ENCODE assay signal across 21 cellular contexts in the genomic region with DNA sequence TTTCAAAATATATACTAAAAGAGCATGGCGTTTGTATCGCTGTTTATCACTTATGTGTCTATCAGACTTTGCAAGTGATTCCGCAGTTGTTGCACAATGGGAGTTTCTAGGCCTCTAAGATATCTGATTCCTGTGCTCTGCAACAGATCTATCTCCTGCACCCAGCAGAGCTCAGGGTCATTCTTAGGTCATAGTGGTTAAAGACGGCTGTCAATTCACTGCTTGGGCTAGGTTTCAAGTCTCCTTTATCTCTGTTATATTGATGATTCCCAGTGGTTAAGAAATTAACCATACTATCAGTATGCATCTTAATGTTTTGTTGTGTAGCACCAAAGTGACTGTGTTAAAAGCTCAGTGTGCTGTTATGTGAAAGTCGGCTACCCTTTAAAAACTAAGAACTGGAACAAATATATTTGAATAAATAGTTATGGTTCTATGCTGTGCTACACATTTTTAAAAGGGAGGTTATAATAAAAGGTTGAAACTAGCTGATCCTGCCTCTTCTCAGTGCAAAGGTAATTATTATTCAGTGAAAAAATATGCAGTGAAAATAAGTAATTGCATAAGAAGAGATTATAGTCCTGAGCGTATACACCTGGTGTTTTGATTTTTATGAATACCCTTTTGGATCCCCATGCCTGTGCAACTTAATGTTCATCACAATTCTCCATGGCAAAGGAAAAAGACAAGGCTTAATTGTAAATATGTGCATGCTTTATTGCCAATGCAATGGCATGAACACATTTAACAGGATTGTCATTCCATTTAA. TPM values are rescaled to one million over a fixed set of nuclear protein-coding genes. Genes with fewer than 3 reads are reported as not detected.
DNase-seq lines count a peak whose midpoint lies in the region; ATAC-seq and TF ChIP-seq lines count a peak whose summit lies in the region.
"Had no signal": no experiment of that assay in that cellular context is flagged by ENCODE, and none has a peak within 500 bp of the region (broad histone marks: within the 10 kb centered on the region; RNA-seq: fewer than 3 reads in every experiment).

No MANE protein-coding gene starts in this region.

- no peak overlapping the region for H3T11ph ChIP-seq in H9 (ENCODE audit: low read length)

- H3K18ac ChIP-seq in H9 (ENCODE audit: insufficient read length, low read depth, low read length), result no peak overlapping the region

- H4K5ac ChIP-seq in H9 (ENCODE audit: insufficient read length, low read depth, low read length), result no peak overlapping the region

- peaks cover 37% of the 10 kb centered on the region for H3K27me3 Mint-ChIP-seq in H9 (ENCODE audit: low read depth)
- H3K27me3 Mint-ChIP-seq: type B pancreatic cell had no signal

- TF ChIP-seq CTCF in HCT116 (IDR thresholded peaks at IDR 0.05 in 2 of 3, conservative IDR thresholded peaks at IDR 0.05 in 1 of 3; ENCODE audit: borderline replicate concordance in 1 of 3, insufficient read depth in 1 of 3, low read depth in 2 of 3, low read length in 2 of 3) (no peak), RWPE2 (IDR thresholded peaks at IDR 0.05; ENCODE audit: poor library complexity, severe bottlenecking) (no peak), H9 (conservative IDR thresholded peaks at IDR 0.05) (no peak)

- no peak for TF ChIP-seq POLR2A in HCT116 (IDR thresholded peaks at IDR 0.05; ENCODE audit: borderline replicate concordance, extremely low read depth, insufficient read depth, insufficient read length)

- H2BK20ac ChIP-seq in H9 (ENCODE audit: low read depth, low read length, poor library complexity, severe bottlenecking), result no peak overlapping the region

- H3K56ac ChIP-seq in H9 (ENCODE audit: insufficient read length, low read depth, low read length), result no peak overlapping the region

- H3K27ac Mint-ChIP-seq in H9, result no peak overlapping the region
- H3K27ac Mint-ChIP-seq: activated CD4-positive, alpha-beta T cell treated with anti-CD3 and anti-CD28 coated beads, Interleukin-2, amount 10 ng/mL, durations not matched to agents 24 days and 14 days; endodermal cell; T-helper 2 cell treated with Interferon-gamma antibody and Interleukin-4, amounts not matched to agents 5 μg/mL and 100 μg/mL, for 36 hours; type B pancreatic cell had no signal

- ATAC-seq in HCT116, result peak; percentile 88
- ATAC-seq in RWPE2 (ENCODE audit: low read depth), result peak; percentile 54; the same call in 2 of the 3 replicates
- no peak for ATAC-seq in HG03520 (IDR thresholded peaks at IDR 0.05; ENCODE audit: unreplicated experiment)
- no peak for ATAC-seq in HG03571 (IDR thresholded peaks at IDR 0.05; ENCODE audit: unreplicated experiment)
- ATAC-seq: stimulated activated naive CD8-positive, alpha-beta T cell treated with anti-CD3 and anti-CD28 coated beads, Interleukin-15, Interleukin-2, amounts not matched to agents 100 U/mL and 50 U/mL, for 24 hours had no signal

- no peak overlapping the region for H2AK5ac ChIP-seq in H9 (ENCODE audit: insufficient read length, low read length)

- no peaks in the 10 kb centered on the region for H3K4me1 Mint-ChIP-seq in H9
- H3K4me1 Mint-ChIP-seq: activated CD4-positive, alpha-beta T cell treated with anti-CD3 and anti-CD28 coated beads, Interleukin-2, amount 10 ng/mL, durations not matched to agents 24 days and 14 days had no signal

- DNase-seq in HCT116 (ENCODE audit: low read depth, low spot score) (no peak), LHCN-M2 (ENCODE audit: low read depth) (peak; percentile 59), RWPE2 (ENCODE audit: low spot score) (no peak), left kidney (ENCODE audit: low read depth, low spot score) (peak; percentile 24), H9 (no peak)
- DNase-seq: activated CD4-positive, alpha-beta T cell treated with anti-CD3 and anti-CD28 coated beads, Interleukin-2, amount 10 ng/mL, durations not matched to agents 24 days and 14 days; activated naive CD4-positive, alpha-beta T cell treated with Interleukin-2 at 50 U/mL for 16 hours; endodermal cell; GM23248; hypothalamus; midbrain; NCI-H2029; SHP77; stimulated activated naive CD8-positive, alpha-beta T cell treated with anti-CD3 and anti-CD28 coated beads, Interleukin-15, Interleukin-2, amounts not matched to agents 100 U/mL and 50 U/mL, for 24 hours had no signal

- no CpG with 5 or more reads among the region's 6 CpGs for WGBS in H9 (ENCODE audit: extremely low coverage, insufficient read length, low lambda C conversion rate)

- H3K23me2 ChIP-seq in H9 (ENCODE audit: insufficient read length, low read depth, low read length, poor library complexity, severe bottlenecking), result no peaks in the 10 kb centered on the region

- H3K9ac ChIP-seq in HCT116 (ENCODE audit: low read length) (no peak overlapping the region), H9 (ENCODE audit: extremely low read depth, insufficient read length, low read length) (no peak overlapping the region)
- H3K9ac ChIP-seq: GM23248 had no signal

- H3K9me3 ChIP-seq in HCT116 (ENCODE audit: control insufficient read depth in 1 of 2, insufficient read depth in 1 of 2, low read depth in 1 of 2, low read length in 2 of 2) (no peaks in the 10 kb centered on the region), RWPE2 (ENCODE audit: severe bottlenecking) (no peaks in the 10 kb centered on the region), H9 (ENCODE audit: control insufficient read depth, low read depth, low read length) (no peaks in the 10 kb centered on the region)
- H3K9me3 ChIP-seq: ascending aorta had no signal

- H2AFZ ChIP-seq in HCT116 (ENCODE audit: low read depth, low read length, poor library complexity, severe bottlenecking), result peak overlapping the region; percentile 64
- H2AFZ ChIP-seq in H9 (ENCODE audit: low read length), result no peak overlapping the region
- H2AFZ ChIP-seq: GM23248 had no signal

- no peak overlapping the region for H2BK15ac ChIP-seq in H9 (ENCODE audit: low read depth, low read length)

- RAD21 ChIA-PET in HCT116 (lab: Charles Lee; ENCODE audit: low non-redundant PET in 1 of 2, low total read pairs in 2 of 2, uncharacterized antibody in 2 of 2, unreplicated experiment in 2 of 2), result no interaction called here

- TF ChIP-seq RAD21 in HCT116 (IDR thresholded peaks at IDR 0.05; ENCODE audit: low read depth), result no peak

- H3K36me3 Mint-ChIP-seq in H9 (ENCODE audit: insufficient read depth in 1 of 3, low read depth in 3 of 3), result no peaks in the 10 kb centered on the region
- H3K36me3 Mint-ChIP-seq: type B pancreatic cell had no signal

- no peak overlapping the region for H3K4me3 Mint-ChIP-seq in H9
- H3K4me3 Mint-ChIP-seq: activated CD4-positive, alpha-beta T cell treated with anti-CD3 and anti-CD28 coated beads, Interleukin-2, amount 10 ng/mL, durations not matched to agents 24 days and 14 days; endodermal cell; T-helper 2 cell treated with Interferon-gamma antibody and Interleukin-4, amounts not matched to agents 5 μg/mL and 100 μg/mL, for 36 hours; type B pancreatic cell had no signal

- CTCF ChIA-PET in HCT116 (lab: Charles Lee), result no interaction called here

- H3K23ac ChIP-seq in H9 (ENCODE audit: insufficient read length, low read depth, low read length), result no peak overlapping the region

- POLR2A ChIA-PET in HCT116 (lab: Charles Lee), result no interaction called here

- no peaks in the 10 kb centered on the region; a peak in 1 of 4 replicates for H3K36me3 ChIP-seq in HCT116 (ENCODE audit: control insufficient read depth in 1 of 2, insufficient read depth in 2 of 2, low read length in 2 of 2)
- H3K36me3 ChIP-seq in RWPE2 (ENCODE audit: low read depth), result no peaks in the 10 kb centered on the region
- H3K36me3 ChIP-seq: ascending aorta, neutrophil, right atrium auricular region had no signal

- H3K79me2 ChIP-seq in HCT116 (ENCODE audit: insufficient read depth, low read length) (no peaks in the 10 kb centered on the region), H9 (ENCODE audit: insufficient read depth, low read length) (no peaks in the 10 kb centered on the region)

- H3K27ac ChIP-seq in HCT116 (ENCODE audit: low read depth, low read length) (no peak overlapping the region), RWPE2 (ENCODE audit: poor library complexity, severe bottlenecking) (no peak overlapping the region), H9 (ENCODE audit: insufficient read length, low read depth, low read length) (no peak overlapping the region)
- H3K27ac ChIP-seq: ascending aorta, GM23248, neutrophil, right atrium auricular region had no signal

- H3K14ac ChIP-seq in H9 (ENCODE audit: insufficient read depth, low read length), result no peak overlapping the region

- H3K27me3 ChIP-seq in HCT116 (ENCODE audit: insufficient read depth, low read length) (no peaks in the 10 kb centered on the region), RWPE2 (ENCODE audit: insufficient read depth, poor library complexity, severe bottlenecking) (no peaks in the 10 kb centered on the region), H9 (ENCODE audit: insufficient read depth, low read length) (no peaks in the 10 kb centered on the region)
- H3K27me3 ChIP-seq: ascending aorta, right atrium auricular region had no signal

- H2BK120ac ChIP-seq in H9 (ENCODE audit: low read depth, low read length, poor library complexity, severe bottlenecking), result no peak overlapping the region

- BruUV-seq in HCT116 (replicated peaks; lab: Mats Ljungman, UMichigan), result no TSS peak

- no peak overlapping the region for H2BK12ac ChIP-seq in H9 (ENCODE audit: insufficient read length, low read depth, low read length)

- H3K9me2 ChIP-seq in HCT116 (ENCODE audit: insufficient read depth), result no peaks in the 10 kb centered on the region

- no peaks in the 10 kb centered on the region for H3K79me1 ChIP-seq in H9 (ENCODE audit: insufficient read depth, low read depth, low read length, poor library complexity, severe bottlenecking)

- H3K4me1 ChIP-seq in HCT116 (ENCODE audit: control insufficient read depth in 1 of 2, insufficient read depth in 2 of 2, low read length in 2 of 2), result peaks cover 14 to 17% of the 10 kb centered on the region in 2 experiments
- H3K4me1 ChIP-seq in RWPE2 (ENCODE audit: insufficient read depth, poor library complexity, severe bottlenecking), result peaks cover 17% of the 10 kb centered on the region
- H3K4me1 ChIP-seq in H9 (ENCODE audit: insufficient read depth, low read length), result no peaks in the 10 kb centered on the region
- H3K4me1 ChIP-seq: ascending aorta, right atrium auricular region had no signal

- peak overlapping the region; percentile 52 for H3K4me2 ChIP-seq in HCT116 (ENCODE audit: low read length)
- no peak overlapping the region for H3K4me2 ChIP-seq in H9 (ENCODE audit: insufficient read depth, insufficient read length, low read length)

- H4K8ac ChIP-seq in H9 (replicated peaks; ENCODE audit: insufficient read length, low read depth, low read length), result no peak overlapping the region

- H4K20me1 ChIP-seq in HCT116 (ENCODE audit: insufficient read depth) (no peaks in the 10 kb centered on the region), H9 (ENCODE audit: control insufficient read depth, insufficient read depth, insufficient read length) (no peaks in the 10 kb centered on the region)

- no peak overlapping the region for H3K4me3 ChIP-seq in HCT116 (replicated peaks in 1 of 2; ENCODE audit: low read depth in 1 of 2, low read length in 2 of 2)
- no peak overlapping the region for H3K4me3 ChIP-seq in RWPE2 (ENCODE audit: severe bottlenecking)
- H3K4me3 ChIP-seq: ascending aorta, GM23248, right atrium auricular region had no signal

- H4K91ac ChIP-seq in H9 (ENCODE audit: insufficient read length, low read depth, low read length), result no peak overlapping the region

- H3K4ac ChIP-seq in H9 (ENCODE audit: low read depth, low read length), result no peak overlapping the region

- H2BK5ac ChIP-seq in H9 (ENCODE audit: insufficient read length, low read length), result no peak overlapping the region

- peaks cover 0 to 2% of the 10 kb centered on the region in 2 experiments; a peak in 1 of 5 replicates for H3K9me3 Mint-ChIP-seq in H9
- H3K9me3 Mint-ChIP-seq: activated CD4-positive, alpha-beta T cell treated with anti-CD3 and anti-CD28 coated beads, Interleukin-2, amount 10 ng/mL, durations not matched to agents 24 days and 14 days; endodermal cell; T-helper 2 cell treated with Interferon-gamma antibody and Interleukin-4, amounts not matched to agents 5 μg/mL and 100 μg/mL, for 36 hours had no signal

- intact Hi-C loops in HCT116 (cut with micrococcal nuclease), result no loop called here

RNA-seq across cellular contexts. Expression of a gene that starts 24.0 kb away (rescaled TPM):
- total RNA-seq in HCT116 (2021; ENCODE audit: unreplicated experiment) (2.8 TPM), LHCN-M2 (2014; rRNA removed) (3.7 and 5.9 TPM in 2 replicates), H9 (2021) (0.11 TPM in 1 of 2 replicates, not detected in the other)
- polyA plus RNA-seq in HCT116 (2012), result 1.1 and 1.5 TPM in 2 replicates
- polyA plus RNA-seq in LHCN-M2 (2012), result 3.0 TPM
- total RNA-seq: ascending aorta, endodermal cell had no signal

RNA-seq across cellular contexts. Expression of a gene that starts 30.7 kb away (rescaled TPM):
- total RNA-seq in HCT116 (2021; ENCODE audit: unreplicated experiment) (0.57 TPM), LHCN-M2 (2014; rRNA removed) (0.46 and 0.51 TPM in 2 replicates), H9 (2021) (not detected in 2 replicates)
- polyA plus RNA-seq in HCT116 (2012), result 0.26 and 0.31 TPM in 2 replicates
- polyA plus RNA-seq in LHCN-M2 (2012), result 0.23 TPM
- total RNA-seq: activated CD4-positive, alpha-beta T cell treated with anti-CD3 and anti-CD28 coated beads, Interleukin-2, amount 10 ng/mL, durations not matched to agents 24 days and 14 days; endodermal cell; GM23248 had no signal
- polyA plus RNA-seq: GM23248 had no signal

RNA-seq across cellular contexts. Expression of a gene that starts 58.8 kb away (rescaled TPM):
- total RNA-seq in HCT116 (2021; ENCODE audit: unreplicated experiment) (2.0 TPM), LHCN-M2 (2014; rRNA removed) (7.5 and 8.9 TPM in 2 replicates), H9 (2021) (not detected in 2 replicates)
- 1.5 and 1.8 TPM in 2 replicates for polyA plus RNA-seq in HCT116 (2012)
- polyA plus RNA-seq in LHCN-M2 (2012), result 12.2 TPM
- total RNA-seq: activated CD4-positive, alpha-beta T cell treated with anti-CD3 and anti-CD28 coated beads, Interleukin-2, amount 10 ng/mL, durations not matched to agents 24 days and 14 days; endodermal cell had no signal

Comparison
In these comparisons a context has a peak if more than half of its experiments do, and no peak if none do; other contexts are left out.
1. ATAC-seq: peak in HCT116 (single experiment) and RWPE2 (single experiment); none in HG03520 (single experiment) and HG03571 (single experiment).
2. DNase-seq: peak in LHCN-M2 (single experiment) and left kidney (single experiment); none in HCT116 (single experiment), RWPE2 (single experiment) and H9 (single experiment).